Comparison of ENCODE assay signal across 24 cellular contexts in the genomic region with DNA sequence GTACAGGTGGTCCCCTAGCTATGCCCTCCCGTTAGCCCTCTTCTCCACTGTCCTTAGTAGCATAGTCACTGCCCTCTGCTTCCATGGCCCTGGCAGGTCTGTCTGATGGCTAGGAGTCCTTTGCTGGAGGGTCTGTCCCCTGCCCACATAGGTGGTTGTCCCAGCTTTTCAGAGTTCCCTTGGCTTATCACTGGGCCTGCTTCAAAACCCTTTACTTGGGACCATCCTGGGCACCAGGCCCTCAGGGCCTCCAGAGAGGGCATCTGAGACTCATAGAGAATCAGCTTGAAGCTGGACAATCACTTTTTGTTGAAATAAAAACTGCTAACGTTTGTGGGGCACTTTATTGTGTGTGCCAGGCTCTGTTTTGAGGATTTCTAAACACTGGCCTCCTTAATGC. TPM values are rescaled to one million over a fixed set of nuclear protein-coding genes. Genes with fewer than 3 reads are reported as not detected.
DNase-seq lines count a peak whose midpoint lies in the region; ATAC-seq, FAIRE-seq and TF ChIP-seq lines count a peak whose summit lies in the region.
"Had no signal": no experiment of that assay in that cellular context is flagged by ENCODE, and none has a peak within 500 bp of the region (broad histone marks: within the 10 kb centered on the region; RNA-seq: fewer than 3 reads in every experiment).

No MANE protein-coding gene starts in this region.

- dilution Hi-C loops in keratinocyte (cut with MboI; ENCODE audit: extremely low pct_ligation_motif_present, low sequenced_read_pairs) = no loop called here

- peaks cover 0 to 4% of the 10 kb centered on the region in 2 experiments for H3K36me3 ChIP-seq in keratinocyte (ENCODE audit: control insufficient read depth in 2 of 2, extremely low read depth in 1 of 2, insufficient read depth in 2 of 2, low read length in 2 of 2)
- H3K36me3 ChIP-seq: BE2C had no signal

- no peak for TF ChIP-seq CTCF in activated B cell treated with CpG ODN at 0.5 μM for 24 hours (IDR thresholded peaks at IDR 0.05)
- TF ChIP-seq CTCF in keratinocyte (optimal IDR thresholded peaks at IDR 0.05 in 1 of 3, IDR thresholded peaks at IDR 0.05 in 1 of 3, conservative IDR thresholded peaks at IDR 0.05 in 1 of 3; ENCODE audit: extremely low read depth in 1 of 3, insufficient read depth in 2 of 3, low read length in 3 of 3) = no peak
- no peak for TF ChIP-seq CTCF in chondrocyte (IDR thresholded peaks at IDR 0.05)

- CTCF ChIA-PET in activated CD4-positive, alpha-beta T cell treated with anti-CD3 and anti-CD28 coated beads for 36 hours (lab: Charles Lee) = interaction anchor here (0.6 to 3.0 kb wide), 3 partner anchors 11 to 904 kb away, joined by 3 to 13 read pairs (median 12); no protein-coding TSS in a partner anchor
- CTCF ChIA-PET in activated B cell treated with CpG ODN at 0.5 μM for 24 hours (lab: Charles Lee) = interaction anchor here (0.9 to 1.0 kb wide), 2 partner anchors 10 to 12 kb away, joined by 3 read pairs; a partner anchor contains a TSS

- peaks cover 34% of the 10 kb centered on the region for H3K27me3 ChIP-seq in keratinocyte (ENCODE audit: control insufficient read depth, extremely low read depth, insufficient read depth, low read length)

- H3K27ac ChIP-seq in keratinocyte (ENCODE audit: control insufficient read depth, insufficient read depth, low read length) = no peak overlapping the region
- H3K27ac ChIP-seq: gastroesophageal sphincter had no signal

- H3K79me2 ChIP-seq in keratinocyte (ENCODE audit: control insufficient read depth, insufficient read depth, low read length) = no peaks in the 10 kb centered on the region

- no peaks in the 10 kb centered on the region for H3K9me3 ChIP-seq in keratinocyte (ENCODE audit: control insufficient read depth, low read depth, low read length)
- H3K9me3 ChIP-seq: BE2C, gastroesophageal sphincter had no signal

- no peaks in the 10 kb centered on the region for H3K9me3 Mint-ChIP-seq in activated CD4-positive, alpha-beta T cell treated with anti-CD3 and anti-CD28 coated beads for 36 hours (ENCODE audit: low read depth)
- no peaks in the 10 kb centered on the region for H3K9me3 Mint-ChIP-seq in activated B cell treated with CpG ODN at 0.5 μM for 24 hours
- no peaks in the 10 kb centered on the region for H3K9me3 Mint-ChIP-seq in chondrocyte (ENCODE audit: low read depth)

- DNase-seq in activated CD4-positive, alpha-beta T cell treated with anti-CD3 and anti-CD28 coated beads for 36 hours = no peak
- no peak for DNase-seq in activated CD4-positive, alpha-beta T cell treated with anti-CD3 and anti-CD28 coated beads, Interleukin-2, amount 50 U/mL, for 4 hours
- no peak for DNase-seq in activated B cell treated with CpG ODN at 0.5 μM for 24 hours
- no peak for DNase-seq in keratinocyte (ENCODE audit: low read depth, low spot score)
- peak; percentile 62 for DNase-seq in posterior vena cava (ENCODE audit: low spot score)
- DNase-seq in chondrocyte (ENCODE audit: low spot score) = no peak
- DNase-seq in cortex of kidney (lab: John Stamatoyannopoulos, UW) = no peak
- DNase-seq: 8988T; activated gamma-delta T cell; BE2C; central memory CD4-positive, alpha-beta T cell; EL; mesenchymal stem cell; NCI-H1436 treated with DMSO at 0.1 percent for 48 hours; NCI-H526; stimulated activated CD4-positive, alpha-beta T cell treated with anti-CD3 and anti-CD28 coated beads, Interleukin-4, amount 100 ng/mL, for 24 hours had no signal

- H3K27me3 Mint-ChIP-seq in activated CD4-positive, alpha-beta T cell treated with anti-CD3 and anti-CD28 coated beads for 36 hours = peaks cover 29% of the 10 kb centered on the region
- peaks cover 28% of the 10 kb centered on the region for H3K27me3 Mint-ChIP-seq in activated B cell treated with CpG ODN at 0.5 μM for 24 hours
- peaks cover 10% of the 10 kb centered on the region for H3K27me3 Mint-ChIP-seq in chondrocyte (ENCODE audit: low read depth)

- H3K36me3 Mint-ChIP-seq in activated CD4-positive, alpha-beta T cell treated with anti-CD3 and anti-CD28 coated beads for 36 hours (ENCODE audit: low read depth) = no peaks in the 10 kb centered on the region
- H3K36me3 Mint-ChIP-seq in activated B cell treated with CpG ODN at 0.5 μM for 24 hours (ENCODE audit: low read depth) = no peaks in the 10 kb centered on the region
- no peaks in the 10 kb centered on the region for H3K36me3 Mint-ChIP-seq in chondrocyte (ENCODE audit: low read depth)

- no peak overlapping the region for H3K4me3 ChIP-seq in keratinocyte (ENCODE audit: control insufficient read depth in 2 of 3, extremely low read depth in 1 of 3, insufficient read depth in 2 of 3, low read depth in 1 of 3, low read length in 3 of 3)
- H3K4me3 ChIP-seq: smooth muscle cell had no signal

- H3K4me2 ChIP-seq in keratinocyte (ENCODE audit: control insufficient read depth, extremely low read depth, insufficient read depth, low read depth, low read length) = no peak overlapping the region
- H3K4me2 ChIP-seq: smooth muscle cell had no signal

- intact Hi-C loops in activated CD4-positive, alpha-beta T cell treated with anti-CD3 and anti-CD28 coated beads for 36 hours (cut with DNase I, micrococcal nuclease) = no loop called here
- intact Hi-C loops in activated B cell treated with CpG ODN at 0.5 μM for 24 hours (cut with micrococcal nuclease) = no loop called here
- intact Hi-C loops in posterior vena cava (cut with DNase I) = loop anchor here in 1 of 2 donors (10.0 kb wide), 1 partner anchor 86 kb away; a partner anchor contains a TSS

- no peak overlapping the region for H3K9ac ChIP-seq in keratinocyte (ENCODE audit: control insufficient read depth, extremely low read depth, insufficient read depth, low read length)

- H2AFZ ChIP-seq in keratinocyte (ENCODE audit: control insufficient read depth, low read length) = no peak overlapping the region

- H3K4me1 Mint-ChIP-seq in activated CD4-positive, alpha-beta T cell treated with anti-CD3 and anti-CD28 coated beads for 36 hours = peaks cover 11% of the 10 kb centered on the region
- H3K4me1 Mint-ChIP-seq in activated B cell treated with CpG ODN at 0.5 μM for 24 hours (peaks cover 15% of the 10 kb centered on the region), chondrocyte (ENCODE audit: low read depth) (peaks cover 28% of the 10 kb centered on the region)

- H3K27ac Mint-ChIP-seq in activated CD4-positive, alpha-beta T cell treated with anti-CD3 and anti-CD28 coated beads for 36 hours = no peak overlapping the region
- H3K27ac Mint-ChIP-seq in activated B cell treated with CpG ODN at 0.5 μM for 24 hours (no peak overlapping the region), chondrocyte (ENCODE audit: unreplicated experiment) (no peak overlapping the region)

- H3K9me1 ChIP-seq in keratinocyte (ENCODE audit: control insufficient read depth, extremely low read depth, insufficient read depth, low read length) = no peaks in the 10 kb centered on the region

- peak overlapping the region; percentile 7 for H3K4me3 Mint-ChIP-seq in activated CD4-positive, alpha-beta T cell treated with anti-CD3 and anti-CD28 coated beads for 36 hours
- H3K4me3 Mint-ChIP-seq in activated B cell treated with CpG ODN at 0.5 μM for 24 hours (peak overlapping the region; percentile 41), chondrocyte (ENCODE audit: unreplicated experiment) (no peak overlapping the region)

- POLR2A ChIA-PET in activated CD4-positive, alpha-beta T cell treated with anti-CD3 and anti-CD28 coated beads for 36 hours (lab: Charles Lee) = no interaction called here
- POLR2A ChIA-PET in activated B cell treated with CpG ODN at 0.5 μM for 24 hours (lab: Charles Lee) = interaction anchor here (1.2 kb wide), 1 partner anchor 18 kb away, joined by 3 read pairs; no protein-coding TSS in a partner anchor

- H3K4me1 ChIP-seq in keratinocyte (ENCODE audit: control insufficient read depth, extremely low read depth, insufficient read depth, low read length) = peaks cover 10% of the 10 kb centered on the region
- H3K4me1 ChIP-seq: BE2C had no signal

- no peaks in the 10 kb centered on the region for H4K20me1 ChIP-seq in keratinocyte (ENCODE audit: control insufficient read depth, extremely low read depth, insufficient read depth, low read length)

- ATAC-seq in activated CD4-positive, alpha-beta T cell treated with anti-CD3 and anti-CD28 coated beads for 36 hours = no peak
- no peak for ATAC-seq in activated B cell treated with CpG ODN at 0.5 μM for 24 hours (ENCODE audit: low read depth)
- no peak for ATAC-seq in GM19463 (IDR thresholded peaks at IDR 0.05; ENCODE audit: unreplicated experiment)
- ATAC-seq: esophagus mucosa, gastroesophageal sphincter had no signal

- peak; percentile 34 for FAIRE-seq in keratinocyte (lab: Jason Lieb, UNC)
- FAIRE-seq: D721Med, GM18507 had no signal

RNA-seq across cellular contexts. Expression of a gene that starts 0.8 kb away (rescaled TPM):
- not detected for total RNA-seq in activated CD4-positive, alpha-beta T cell treated with anti-CD3 and anti-CD28 coated beads for 36 hours
- total RNA-seq in activated B cell treated with CpG ODN at 0.5 μM for 24 hours = 0.24 and 0.44 TPM in 2 replicates
- not detected in 3 replicates for polyA plus RNA-seq in keratinocyte
- not detected for polyA plus RNA-seq in keratinocyte (2011; ENCODE audit: low read depth)
- polyA plus RNA-seq in keratinocyte (2011; cell fraction: cytosol; rRNA removed) = not detected in 2 replicates
- not detected in 2 replicates for polyA plus RNA-seq in keratinocyte (2011; cell fraction: nucleus; rRNA removed)
- not detected in 2 replicates for polyA plus RNA-seq in keratinocyte (2012; ENCODE audit: low replicate concordance)
- not detected in 3 replicates for polyA minus RNA-seq in keratinocyte
- not detected for polyA minus RNA-seq in keratinocyte (2011; cell fraction: cytosol; rRNA and poly(A)+ RNA removed)
- not detected in 2 replicates for polyA minus RNA-seq in keratinocyte (2011; cell fraction: nucleus; rRNA and poly(A)+ RNA removed)
- total RNA-seq in posterior vena cava = not detected
- 0.22 to 0.39 TPM in 2 of 3 replicates, not detected in the other for total RNA-seq in chondrocyte
- total RNA-seq: esophagus mucosa, MCF 10A, smooth muscle cell, ureter had no signal
- polyA plus RNA-seq: smooth muscle cell had no signal

RNA-seq across cellular contexts. Expression of a gene that starts 4.7 kb away (rescaled TPM):
- 10 to 100 TPM; 23.6 to 27.2 TPM for total RNA-seq in activated CD4-positive, alpha-beta T cell treated with anti-CD3 and anti-CD28 coated beads for 36 hours
- total RNA-seq in activated B cell treated with CpG ODN at 0.5 μM for 24 hours (48.6 and 53.1 TPM in 2 replicates), posterior vena cava (10 to 100 TPM; 23.2 to 27.5 TPM), chondrocyte (57.8 to 64.8 TPM (median 59.2 TPM) in 3 replicates)
- 6.6 to 11.7 TPM (median 9.8 TPM) in 3 replicates for polyA plus RNA-seq in keratinocyte
- polyA plus RNA-seq in keratinocyte (2011; ENCODE audit: low read depth) = 4.7 TPM
- polyA plus RNA-seq in keratinocyte (2011; cell fraction: cytosol; rRNA removed) = 5.3 and 11.7 TPM in 2 replicates
- polyA plus RNA-seq in keratinocyte (2011; cell fraction: nucleus; rRNA removed) = 20.5 and 27.1 TPM in 2 replicates
- 18.2 TPM in 2 replicates for polyA plus RNA-seq in keratinocyte (2012; ENCODE audit: low replicate concordance)
- polyA minus RNA-seq in keratinocyte = 7.4 to 25.6 TPM (median 8.6 TPM) in 3 replicates
- 13.2 TPM for polyA minus RNA-seq in keratinocyte (2011; cell fraction: cytosol; rRNA and poly(A)+ RNA removed)
- polyA minus RNA-seq in keratinocyte (2011; cell fraction: nucleus; rRNA and poly(A)+ RNA removed) = 6.0 and 9.9 TPM in 2 replicates

RNA-seq across cellular contexts. Expression of a gene that starts 5.9 kb away (rescaled TPM):
- total RNA-seq in activated CD4-positive, alpha-beta T cell treated with anti-CD3 and anti-CD28 coated beads for 36 hours = 10 to 100 TPM; 21.3 to 22.9 TPM
- total RNA-seq in activated B cell treated with CpG ODN at 0.5 μM for 24 hours = 21.7 and 26.6 TPM in 2 replicates
- 58.3 to 86.9 TPM (median 61.2 TPM) in 3 replicates for polyA plus RNA-seq in keratinocyte
- 14.9 TPM for polyA plus RNA-seq in keratinocyte (2011; ENCODE audit: low read depth)
- polyA plus RNA-seq in keratinocyte (2011; cell fraction: cytosol; rRNA removed) = 43.0 and 94.7 TPM in 2 replicates
- polyA plus RNA-seq in keratinocyte (2011; cell fraction: nucleus; rRNA removed) = 16.1 and 30.8 TPM in 2 replicates
- polyA plus RNA-seq in keratinocyte (2012; ENCODE audit: low replicate concordance) = 35.2 and 99.3 TPM in 2 replicates
- polyA minus RNA-seq in keratinocyte = 15.8 to 31.5 TPM (median 22.1 TPM) in 3 replicates
- polyA minus RNA-seq in keratinocyte (2011; cell fraction: cytosol; rRNA and poly(A)+ RNA removed) = 31.3 TPM
- 7.4 and 8.9 TPM in 2 replicates for polyA minus RNA-seq in keratinocyte (2011; cell fraction: nucleus; rRNA and poly(A)+ RNA removed)
- 10 to 100 TPM; 49.6 to 57.3 TPM for total RNA-seq in posterior vena cava
- total RNA-seq in chondrocyte = 55.5 to 58.8 TPM (median 56.8 TPM) in 3 replicates

RNA-seq across cellular contexts. Expression of a gene that starts 9.8 kb away (rescaled TPM):
- total RNA-seq in activated CD4-positive, alpha-beta T cell treated with anti-CD3 and anti-CD28 coated beads for 36 hours = under 1 TPM in 1 of 2 experiments, not detected in 1; 0.39 TPM
- total RNA-seq in activated B cell treated with CpG ODN at 0.5 μM for 24 hours (not detected in 2 replicates), posterior vena cava (1 to 10 TPM in 1 of 2 donors, not detected in 1; 1.4 TPM), chondrocyte (0.92 to 1.0 TPM in 2 of 3 replicates, not detected in the other)
- polyA plus RNA-seq in keratinocyte = 0.17 to 0.29 TPM (median 0.19 TPM) in 3 replicates
- not detected for polyA plus RNA-seq in keratinocyte (2011; ENCODE audit: low read depth)
- 0.15 and 0.23 TPM in 2 replicates for polyA plus RNA-seq in keratinocyte (2011; cell fraction: cytosol; rRNA removed)
- polyA plus RNA-seq in keratinocyte (2011; cell fraction: nucleus; rRNA removed) = not detected in 2 replicates
- polyA plus RNA-seq in keratinocyte (2012; ENCODE audit: low replicate concordance) = 0.28 TPM in 1 of 2 replicates, not detected in the other
- polyA minus RNA-seq in keratinocyte = not detected in 3 replicates
- polyA minus RNA-seq in keratinocyte (2011; cell fraction: cytosol; rRNA and poly(A)+ RNA removed) = not detected
- not detected in 2 replicates for polyA minus RNA-seq in keratinocyte (2011; cell fraction: nucleus; rRNA and poly(A)+ RNA removed)
- total RNA-seq: gastroesophageal sphincter, smooth muscle cell, ureter had no signal
- polyA plus RNA-seq: smooth muscle cell had no signal

RNA-seq across cellular contexts. Expression of a gene that starts 15.0 kb away (rescaled TPM):
- total RNA-seq in activated CD4-positive, alpha-beta T cell treated with anti-CD3 and anti-CD28 coated beads for 36 hours = 10 to 100 TPM; 19.0 to 29.6 TPM
- total RNA-seq in activated B cell treated with CpG ODN at 0.5 μM for 24 hours = 44.8 and 48.3 TPM in 2 replicates
- 20.8 to 33.9 TPM (median 25.9 TPM) in 3 replicates for polyA plus RNA-seq in keratinocyte
- 6.2 TPM for polyA plus RNA-seq in keratinocyte (2011; ENCODE audit: low read depth)
- polyA plus RNA-seq in keratinocyte (2011; cell fraction: cytosol; rRNA removed) = 13.5 and 32.9 TPM in 2 replicates
- 26.2 and 37.4 TPM in 2 replicates for polyA plus RNA-seq in keratinocyte (2011; cell fraction: nucleus; rRNA removed)
- polyA plus RNA-seq in keratinocyte (2012; ENCODE audit: low replicate concordance) = 31.4 and 31.7 TPM in 2 replicates
- polyA minus RNA-seq in keratinocyte = 9.4 to 20.5 TPM (median 17.5 TPM) in 3 replicates
- 58.5 TPM for polyA minus RNA-seq in keratinocyte (2011; cell fraction: cytosol; rRNA and poly(A)+ RNA removed)
- 18.3 and 22.3 TPM in 2 replicates for polyA minus RNA-seq in keratinocyte (2011; cell fraction: nucleus; rRNA and poly(A)+ RNA removed)
- 10 to 100 TPM; 33.5 to 41.2 TPM for total RNA-seq in posterior vena cava
- 25.6 to 30.7 TPM (median 29.6 TPM) in 3 replicates for total RNA-seq in chondrocyte
